In the genomic region with DNA sequence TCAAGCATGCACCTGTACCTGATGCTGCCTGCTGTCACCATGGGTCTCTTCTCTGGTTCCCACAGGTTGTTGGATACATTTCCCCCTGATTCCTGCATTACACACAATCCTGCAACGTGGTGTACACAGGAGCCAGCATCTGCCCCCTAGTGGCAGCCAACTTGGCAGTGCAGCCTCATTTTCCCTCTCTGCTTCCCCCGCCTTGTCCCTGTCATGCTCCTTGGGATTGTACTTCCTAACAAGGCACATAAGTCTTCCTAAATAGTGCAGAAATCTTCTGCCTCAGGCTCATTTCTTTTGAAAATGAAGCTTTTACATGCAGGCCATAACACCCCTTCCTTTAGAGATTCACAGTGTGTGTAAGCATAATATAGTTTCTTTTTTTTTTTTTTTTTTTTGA, we compare ENCODE assay signal across 9 cellular contexts.
DNase-seq lines count a peak whose midpoint lies in the region; ATAC-seq, FAIRE-seq and TF ChIP-seq lines count a peak whose summit lies in the region.
"Had no signal": no experiment of that assay in that cellular context is flagged by ENCODE, and none has a peak within 500 bp of the region (broad histone marks: within the 10 kb centered on the region; RNA-seq: fewer than 3 reads in every experiment).

No MANE protein-coding gene starts in this region.

- no peaks in the 10 kb centered on the region for H3K9me2 ChIP-seq in OCI-LY1 (ENCODE audit: low read depth, low read length)

- TF ChIP-seq CTCF in OCI-LY1 (IDR thresholded peaks at IDR 0.05; ENCODE audit: low read length): peak; percentile 85

- H2AFZ ChIP-seq in OCI-LY1 (ENCODE audit: low read length): no peak overlapping the region

- no peaks in the 10 kb centered on the region for H3K9me3 ChIP-seq in OCI-LY1 (ENCODE audit: low read length)

- H3K36me3 ChIP-seq in OCI-LY1 (ENCODE audit: insufficient read depth, low read length): no peaks in the 10 kb centered on the region

- no peak overlapping the region for H3K9ac ChIP-seq in OCI-LY1 (ENCODE audit: low read length)

- TF ChIP-seq POLR2A in GM12892 (IDR thresholded peaks at IDR 0.05; ENCODE audit: low read depth, low read length): no peak

- ATAC-seq in HG02884 (IDR thresholded peaks at IDR 0.05; ENCODE audit: unreplicated experiment): peak; percentile 93
- ATAC-seq in GM18519 (IDR thresholded peaks at IDR 0.05; ENCODE audit: low FRiP score, unreplicated experiment): no peak

- no peaks in the 10 kb centered on the region for H3F3A ChIP-seq in OCI-LY1 (ENCODE audit: insufficient read depth, low read length)

- peak; percentile 10 for DNase-seq in Ammon's horn (ENCODE audit: low spot score)
- DNase-seq in GM12892 (ENCODE audit: insufficient read length): peak; percentile 23
- DNase-seq in germinal center (ENCODE audit: low spot score): peak; percentile 33
- no peak for DNase-seq in NCI-H226
- DNase-seq in activated CD4-positive, CD25-positive, alpha-beta regulatory T cell treated with anti-CD3 and anti-CD28 coated beads, Interleukin-2, amount 50 U/mL, for 72 hours: no peak

- H3K4me1 ChIP-seq in OCI-LY1 (ENCODE audit: insufficient read depth, low read length, severe bottlenecking): no peaks in the 10 kb centered on the region

- no peak overlapping the region for H3K27ac ChIP-seq in OCI-LY1 (ENCODE audit: low read depth, low read length, poor library complexity, severe bottlenecking)
- H3K27ac ChIP-seq: epithelial cell of prostate had no signal

- no peaks in the 10 kb centered on the region for H3K79me2 ChIP-seq in OCI-LY1 (ENCODE audit: insufficient read depth, low read length)

- no peak overlapping the region for H3K4me3 ChIP-seq in OCI-LY1 (ENCODE audit: low read depth, low read length, poor library complexity, severe bottlenecking)

- no peaks in the 10 kb centered on the region for H4K20me1 ChIP-seq in OCI-LY1 (ENCODE audit: insufficient read depth, low read length)

- FAIRE-seq in GM12892 (lab: Jason Lieb, UNC): no peak

- H3K4me2 ChIP-seq in OCI-LY1 (ENCODE audit: low read length): no peak overlapping the region

- H3K27me3 ChIP-seq in OCI-LY1 (ENCODE audit: insufficient read depth, low read length): no peaks in the 10 kb centered on the region; the same call in 1 of the 2 replicates

Comparison
In these comparisons a context has a peak if more than half of its experiments do, and no peak if none do; other contexts are left out.
1. DNase-seq: peak in Ammon's horn (single experiment), GM12892 (single experiment) and germinal center (single experiment); none in NCI-H226 (single experiment) and activated CD4-positive, CD25-positive, alpha-beta regulatory T cell treated with anti-CD3 and anti-CD28 coated beads, Interleukin-2, amount 50 U/mL, for 72 hours (single experiment).